ENCODE assay signal across 21 cellular contexts in the genomic region with DNA sequence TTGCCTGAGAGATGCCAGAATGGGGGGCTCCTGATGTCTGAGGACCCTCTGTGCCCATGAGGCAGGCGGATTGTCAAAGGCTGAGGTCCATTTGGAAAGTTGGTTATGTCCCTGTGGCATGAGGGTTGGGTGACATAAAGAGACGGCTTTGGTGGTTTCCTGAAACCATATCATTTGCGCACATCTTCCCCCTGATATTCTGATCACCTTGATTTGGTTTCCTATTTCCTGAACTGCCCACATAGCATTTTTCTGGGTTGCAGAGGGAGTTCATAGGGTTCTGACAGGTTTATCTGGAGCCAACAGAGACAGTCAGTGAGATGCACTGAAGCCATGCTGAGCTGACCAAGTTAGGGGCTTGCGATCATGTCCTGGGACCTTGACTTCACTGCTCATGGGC. TPM values are rescaled to one million over a fixed set of nuclear protein-coding genes. Genes with fewer than 3 reads are reported as not detected.
DNase-seq lines count a peak whose midpoint lies in the region; ATAC-seq, FAIRE-seq and TF ChIP-seq lines count a peak whose summit lies in the region.
"Had no signal": no experiment of that assay in that cellular context is flagged by ENCODE, and none has a peak within 500 bp of the region (broad histone marks: within the 10 kb centered on the region; RNA-seq: fewer than 3 reads in every experiment).

No MANE protein-coding gene starts in this region.

- no peak overlapping the region for H3K9ac ChIP-seq in HepG2 (ENCODE audit: insufficient read depth, low read depth, low read length)

- no TSS peak for BruUV-seq in HepG2 (replicated peaks; lab: Mats Ljungman, UMichigan)

- no peaks in the 10 kb centered on the region for H3K36me3 ChIP-seq in HepG2 (replicated peaks in 1 of 2; ENCODE audit: control insufficient read depth in 1 of 2, insufficient read depth in 2 of 2, low read length in 2 of 2)
- H3K36me3 ChIP-seq in right lobe of liver, result no peaks in the 10 kb centered on the region
- no peaks in the 10 kb centered on the region for H3K36me3 ChIP-seq in spleen

- H3K9me3 ChIP-seq in HepG2 (ENCODE audit: low read length), result no peaks in the 10 kb centered on the region
- no peaks in the 10 kb centered on the region for H3K9me3 ChIP-seq in right lobe of liver
- H3K9me3 ChIP-seq in spleen, result peaks cover 0 to 5% (median 0%) of the 10 kb centered on the region in 8 donors
- H3K9me3 ChIP-seq: Caco-2 had no signal

- peak overlapping the region; percentile 47 for H3K4me2 ChIP-seq in HepG2 (ENCODE audit: low read depth, low read length)

- no peaks in the 10 kb centered on the region for H3K79me2 ChIP-seq in HepG2 (ENCODE audit: insufficient read depth, low read length)

- H3K4me3 Mint-ChIP-seq in T-cell, result no peak overlapping the region
- H3K4me3 Mint-ChIP-seq: HFFc6 had no signal

- H4K20me1 ChIP-seq in HepG2 (ENCODE audit: insufficient read depth, low read length), result no peaks in the 10 kb centered on the region

- H3K27ac Mint-ChIP-seq in T-cell, result no peak overlapping the region
- H3K27ac Mint-ChIP-seq: HFFc6 had no signal

- no peaks in the 10 kb centered on the region for H3K9me3 Mint-ChIP-seq in T-cell
- H3K9me3 Mint-ChIP-seq: HFFc6 had no signal

- peaks cover 18 to 31% of the 10 kb centered on the region in 2 donors for H3K27me3 Mint-ChIP-seq in T-cell

- H3K27ac ChIP-seq in HepG2 (ENCODE audit: extremely low read length, insufficient read depth, low read length) (no peak overlapping the region), right lobe of liver (no peak overlapping the region), spleen (peak overlapping the region in 7 of 8 donors; percentile 61 to 91 (median 76)), substantia nigra (ENCODE audit: low read depth, low read length, poor library complexity, severe bottlenecking) (no peak overlapping the region)

- DNase-seq in HepG2 (ENCODE audit: low spot score) (no peak), right lobe of liver (no peak), T-cell (no peak), epithelial cell of esophagus (ENCODE audit: low read depth) (no peak), spleen (no peak), substantia nigra (lab: John Stamatoyannopoulos, UW) (no peak)
- DNase-seq: C1 segment of cervical spinal cord, Caco-2, HFFc6, NCI-H146, NCI-H2081, NCI-H748 treated with DMSO at 0.1 percent for 48 hours, OCI-M1, SIG-M5 had no signal

- no peak for ATAC-seq in HepG2
- ATAC-seq in right lobe of liver, result no peak
- peak in 3 of 4 experiments; percentile 32 to 68 (median 39) for ATAC-seq in T-cell (replicated peaks in 1 of 4)
- no peak for ATAC-seq in HG03354 (IDR thresholded peaks at IDR 0.05; ENCODE audit: poor library complexity, severe bottlenecking, unreplicated experiment)
- no peak for ATAC-seq in GM19395 (IDR thresholded peaks at IDR 0.05; ENCODE audit: unreplicated experiment)
- ATAC-seq: K562 had no signal

- CTCF ChIA-PET in HepG2 (lab: Yijun Ruan, JAX; ENCODE audit: low intra/inter-chr PET ratio, low total read pairs) (no interaction called here), T-cell (lab: Charles Lee) (no interaction called here)

- POLR2A ChIA-PET in HepG2 (lab: Yijun Ruan, JAX), result interaction anchor here (1.2 to 1.6 kb wide), 2 partner anchors 23 to 30 kb away, joined by 4 to 5 read pairs; a partner anchor contains a TSS
- POLR2A ChIA-PET in T-cell (lab: Charles Lee), result no interaction called here

- H3K36me3 Mint-ChIP-seq in T-cell, result no peaks in the 10 kb centered on the region

- intact Hi-C loops in HepG2 (cut with micrococcal nuclease; ENCODE audit: unreplicated experiment), result loop anchor here (5.0 kb wide), 1 partner anchor 34 kb away; no protein-coding TSS in a partner anchor
- intact Hi-C loops in right lobe of liver (cut with DNase I), result loop anchor here in 1 of 2 donors (10.0 kb wide), 1 partner anchor 61 kb away; no protein-coding TSS in a partner anchor
- intact Hi-C loops in spleen (cut with DNase I; ENCODE audit: low total_unique reads), result loop anchor here (5.0 kb wide), 1 partner anchor 334 kb away; no protein-coding TSS in a partner anchor

- peaks cover 7 to 16% (median 16%) of the 10 kb centered on the region in 3 donors for H3K4me1 Mint-ChIP-seq in T-cell

- no peak for TF ChIP-seq POLR2A in HepG2 (IDR thresholded peaks at IDR 0.05; ENCODE audit: insufficient read depth in 1 of 2, low read depth in 2 of 2, low read length in 2 of 2)
- TF ChIP-seq POLR2A in right lobe of liver (IDR thresholded peaks at IDR 0.05), result no peak
- no peak for TF ChIP-seq POLR2A in spleen (IDR thresholded peaks at IDR 0.05)

- WGBS in HepG2 (ENCODE audit: low lambda C conversion rate), result 90% methylated on average over 4 of the region's 4 CpGs
- WGBS in right lobe of liver (ENCODE audit: insufficient coverage, low coverage, low lambda C conversion rate, missing lambda C conversion rate), result 60% methylated on average over 4 of the region's 4 CpGs
- WGBS in spleen, 5 donors, result 33 to 39% (median 38%) methylated on average over 4 of the region's 4 CpGs

- TF ChIP-seq RAD21 in HepG2 (CRISPR knock-in tag; IDR thresholded peaks at IDR 0.05), result no peak

- H3K27me3 ChIP-seq in HepG2 (ENCODE audit: control insufficient read depth in 1 of 2, insufficient read depth in 2 of 2, low read length in 2 of 2) (no peaks in the 10 kb centered on the region), right lobe of liver (no peaks in the 10 kb centered on the region), spleen (replicated peaks in 1 of 7) (peaks cover 0 to 38% (median 3%) of the 10 kb centered on the region in 7 donors)

- no peak overlapping the region for H2AFZ ChIP-seq in HepG2 (ENCODE audit: low read length)

- TF ChIP-seq EP300 in HepG2 (IDR thresholded peaks at IDR 0.05; ENCODE audit: low read depth in 2 of 2, low read length in 2 of 2) (no peak), HepG2 (CRISPR knock-in tag; IDR thresholded peaks at IDR 0.05; ENCODE audit: borderline replicate concordance) (no peak)

- FAIRE-seq in HepG2 (lab: Jason Lieb, UNC), result no peak
- FAIRE-seq: A204.1, H54, K562 had no signal

- H3K4me1 ChIP-seq in HepG2 (ENCODE audit: insufficient read depth, low read length), result peaks cover 60% of the 10 kb centered on the region
- peaks cover 0 to 24% (median 4%) of the 10 kb centered on the region in 4 donors for H3K4me1 ChIP-seq in right lobe of liver
- peaks cover 0 to 19% (median 9%) of the 10 kb centered on the region in 6 donors for H3K4me1 ChIP-seq in spleen
- H3K4me1 ChIP-seq: Caco-2 had no signal

- no peak for TF ChIP-seq CTCF in HepG2 (CRISPR knock-in tag; IDR thresholded peaks at IDR 0.05)
- no peak for TF ChIP-seq CTCF in right lobe of liver (IDR thresholded peaks at IDR 0.05)
- TF ChIP-seq CTCF in epithelial cell of esophagus (IDR thresholded peaks at IDR 0.05; ENCODE audit: insufficient read depth, low read depth, low read length, missing control alignments), result no peak
- no peak for TF ChIP-seq CTCF in spleen (IDR thresholded peaks at IDR 0.05 in 8 of 11, conservative IDR thresholded peaks at IDR 0.05 in 3 of 11)

- H3K4me3 ChIP-seq in HepG2 (replicated peaks in 1 of 3; ENCODE audit: insufficient read depth in 1 of 3, low read depth in 2 of 3, low read length in 3 of 3) (no peak overlapping the region; a peak in 1 of 6 replicates), right lobe of liver (no peak overlapping the region), epithelial cell of esophagus (ENCODE audit: low read length) (peak overlapping the region; percentile 19), spleen (peak overlapping the region in 3 of 8 donors; percentile 19 to 56 (median 25))
- H3K4me3 ChIP-seq: K562 had no signal

- in situ Hi-C loops in HepG2 (cut with HindIII; ENCODE audit: extremely low pct_ligation_motif_present, low pct_unique_long_range_greater_than_20kb), result loop anchor here (5.0 kb wide), 1 partner anchor 34 kb away; no protein-coding TSS in a partner anchor

RNA-seq across cellular contexts. Expression of a gene that starts 15.7 kb away (rescaled TPM):
- total RNA-seq in HepG2 (2016; rRNA removed; fragmentation: Illumina TruSeq; extraction: Trizol), result not detected in 2 replicates
- total RNA-seq in HepG2 (2016; cell fraction: cytosol; rRNA removed; fragmentation: Illumina TruSeq; extraction: Trizol; ENCODE audit: low read depth), result 0.20 and 0.26 TPM in 2 replicates
- not detected in 2 replicates for total RNA-seq in HepG2 (2016; cell fraction: insoluble cytoplasmic fraction; rRNA removed; fragmentation: Illumina TruSeq; extraction: Trizol)
- total RNA-seq in HepG2 (2016; cell fraction: membrane; rRNA removed; fragmentation: Illumina TruSeq; extraction: Trizol), result 0.06 and 0.07 TPM in 2 replicates
- not detected in 2 replicates for total RNA-seq in HepG2 (2016; cell fraction: nucleus; rRNA removed; fragmentation: Illumina TruSeq; extraction: Trizol)
- polyA plus RNA-seq in HepG2 (2011; rRNA removed), result 0.04 TPM in 1 of 2 replicates, not detected in the other
- polyA plus RNA-seq in HepG2 (2011; cell fraction: cytosol; rRNA removed), result not detected in 2 replicates
- polyA plus RNA-seq in HepG2 (2011; cell fraction: nucleus; rRNA removed), result not detected in 2 replicates
- not detected in 2 replicates for polyA plus RNA-seq in HepG2 (2012)
- polyA plus RNA-seq in HepG2 (2016; cell fraction: cytosol; fragmentation: Illumina TruSeq; extraction: Trizol; ENCODE audit: low read depth), result 0.08 and 0.11 TPM in 2 replicates
- polyA plus RNA-seq in HepG2 (2016; cell fraction: insoluble cytoplasmic fraction; fragmentation: Illumina TruSeq; extraction: Trizol; ENCODE audit: low read depth), result not detected in 2 replicates
- polyA plus RNA-seq in HepG2 (2016; cell fraction: membrane; fragmentation: Illumina TruSeq; extraction: Trizol; ENCODE audit: low read depth), result not detected in 2 replicates
- polyA plus RNA-seq in HepG2 (2016; cell fraction: nucleus; fragmentation: Illumina TruSeq; extraction: Trizol; ENCODE audit: insufficient read depth, low read depth), result not detected in 2 replicates
- polyA minus RNA-seq in HepG2 (2011; rRNA and poly(A)+ RNA removed; ENCODE audit: low replicate concordance), result not detected in 2 replicates
- not detected in 2 replicates for polyA minus RNA-seq in HepG2 (2011; cell fraction: cytosol; rRNA and poly(A)+ RNA removed)
- not detected in 2 replicates for polyA minus RNA-seq in HepG2 (2011; cell fraction: nucleus; rRNA and poly(A)+ RNA removed)
- not detected for total RNA-seq in right lobe of liver
- total RNA-seq in T-cell, result 1 to 10 TPM in 2 of 5 donors, under 1 TPM in 2, not detected in 1; 0.09 to 1.6 (median 0.57) TPM
- not detected for total RNA-seq in spleen
- under 1 TPM in 2 of 3 donors, not detected in 1; 0.03 to 0.05 TPM for polyA plus RNA-seq in spleen
- total RNA-seq: Caco-2, HFFc6, K562, NCI-H460, RPMI7951 had no signal
- polyA plus RNA-seq: K562 had no signal

RNA-seq across cellular contexts. Expression of a gene that starts 22.4 kb away (rescaled TPM):
- total RNA-seq in HepG2 (2016; rRNA removed; fragmentation: Illumina TruSeq; extraction: Trizol) (47.8 and 59.8 TPM in 2 replicates), right lobe of liver (10 to 100 TPM; 22.2 to 34.9 (median 28.4) TPM), T-cell (100 to 1,000 TPM in 2 of 5 donors, 10 to 100 TPM in 3; 83.4 to 241 (median 99.0) TPM), spleen (100 to 1,000 TPM in 3 of 7 donors, 10 to 100 TPM in 4; 67.7 to 141 (median 90.5) TPM)
- total RNA-seq in HepG2 (2016; cell fraction: cytosol; rRNA removed; fragmentation: Illumina TruSeq; extraction: Trizol; ENCODE audit: low read depth), result 23.8 and 26.3 TPM in 2 replicates
- 40.4 and 58.0 TPM in 2 replicates for total RNA-seq in HepG2 (2016; cell fraction: insoluble cytoplasmic fraction; rRNA removed; fragmentation: Illumina TruSeq; extraction: Trizol)
- total RNA-seq in HepG2 (2016; cell fraction: membrane; rRNA removed; fragmentation: Illumina TruSeq; extraction: Trizol), result 38.8 and 39.0 TPM in 2 replicates
- total RNA-seq in HepG2 (2016; cell fraction: nucleus; rRNA removed; fragmentation: Illumina TruSeq; extraction: Trizol), result 76.2 and 88.4 TPM in 2 replicates
- polyA plus RNA-seq in HepG2 (2011; rRNA removed) (119 and 153 TPM in 2 replicates), spleen (10 to 100 TPM; 11.6 to 26.0 (median 13.6) TPM)
- polyA plus RNA-seq in HepG2 (2011; cell fraction: cytosol; rRNA removed), result 90.0 and 106 TPM in 2 replicates
- polyA plus RNA-seq in HepG2 (2011; cell fraction: nucleus; rRNA removed), result 348 and 472 TPM in 2 replicates
- 71.7 and 87.0 TPM in 2 replicates for polyA plus RNA-seq in HepG2 (2012)
- polyA plus RNA-seq in HepG2 (2016; cell fraction: cytosol; fragmentation: Illumina TruSeq; extraction: Trizol; ENCODE audit: low read depth), result 9.5 and 11.4 TPM in 2 replicates
- polyA plus RNA-seq in HepG2 (2016; cell fraction: insoluble cytoplasmic fraction; fragmentation: Illumina TruSeq; extraction: Trizol; ENCODE audit: low read depth), result 50.5 and 54.1 TPM in 2 replicates
- polyA plus RNA-seq in HepG2 (2016; cell fraction: membrane; fragmentation: Illumina TruSeq; extraction: Trizol; ENCODE audit: low read depth), result 25.5 and 26.4 TPM in 2 replicates
- polyA plus RNA-seq in HepG2 (2016; cell fraction: nucleus; fragmentation: Illumina TruSeq; extraction: Trizol; ENCODE audit: insufficient read depth, low read depth), result 93.0 and 99.2 TPM in 2 replicates
- 50.7 and 124 TPM in 2 replicates for polyA minus RNA-seq in HepG2 (2011; rRNA and poly(A)+ RNA removed; ENCODE audit: low replicate concordance)
- polyA minus RNA-seq in HepG2 (2011; cell fraction: cytosol; rRNA and poly(A)+ RNA removed), result 38.6 and 48.1 TPM in 2 replicates
- 217 and 240 TPM in 2 replicates for polyA minus RNA-seq in HepG2 (2011; cell fraction: nucleus; rRNA and poly(A)+ RNA removed)

RNA-seq across cellular contexts. Expression of a gene that starts 30.3 kb away (rescaled TPM):
- total RNA-seq in HepG2 (2016; rRNA removed; fragmentation: Illumina TruSeq; extraction: Trizol) (2,817 and 3,645 TPM in 2 replicates), right lobe of liver (1,000 to 10,000 TPM in 2 of 6 experiments, 100 to 1,000 TPM in 4; 467 to 1,753 (median 509) TPM), T-cell (1,000 to 10,000 TPM; 2,515 to 2,978 (median 2,612) TPM), spleen (1,000 to 10,000 TPM; 1,067 to 3,608 (median 1,651) TPM)
- 4,334 and 5,043 TPM in 2 replicates for total RNA-seq in HepG2 (2016; cell fraction: cytosol; rRNA removed; fragmentation: Illumina TruSeq; extraction: Trizol; ENCODE audit: low read depth)
- total RNA-seq in HepG2 (2016; cell fraction: insoluble cytoplasmic fraction; rRNA removed; fragmentation: Illumina TruSeq; extraction: Trizol), result 2,923 and 3,794 TPM in 2 replicates
- total RNA-seq in HepG2 (2016; cell fraction: membrane; rRNA removed; fragmentation: Illumina TruSeq; extraction: Trizol), result 6,387 and 7,049 TPM in 2 replicates
- total RNA-seq in HepG2 (2016; cell fraction: nucleus; rRNA removed; fragmentation: Illumina TruSeq; extraction: Trizol), result 834 and 897 TPM in 2 replicates
- polyA plus RNA-seq in HepG2 (2011; rRNA removed) (3,026 and 3,529 TPM in 2 replicates), spleen (1,000 to 10,000 TPM; 5,013 to 7,063 (median 6,510) TPM)
- polyA plus RNA-seq in HepG2 (2011; cell fraction: cytosol; rRNA removed), result 2,378 and 3,844 TPM in 2 replicates
- 542 and 966 TPM in 2 replicates for polyA plus RNA-seq in HepG2 (2011; cell fraction: nucleus; rRNA removed)
- polyA plus RNA-seq in HepG2 (2012), result 4,466 and 4,951 TPM in 2 replicates
- 4,868 and 4,969 TPM in 2 replicates for polyA plus RNA-seq in HepG2 (2016; cell fraction: cytosol; fragmentation: Illumina TruSeq; extraction: Trizol; ENCODE audit: low read depth)
- 3,325 and 3,753 TPM in 2 replicates for polyA plus RNA-seq in HepG2 (2016; cell fraction: insoluble cytoplasmic fraction; fragmentation: Illumina TruSeq; extraction: Trizol; ENCODE audit: low read depth)
- 5,785 and 5,833 TPM in 2 replicates for polyA plus RNA-seq in HepG2 (2016; cell fraction: membrane; fragmentation: Illumina TruSeq; extraction: Trizol; ENCODE audit: low read depth)
- polyA plus RNA-seq in HepG2 (2016; cell fraction: nucleus; fragmentation: Illumina TruSeq; extraction: Trizol; ENCODE audit: insufficient read depth, low read depth), result 1,493 and 1,589 TPM in 2 replicates
- polyA minus RNA-seq in HepG2 (2011; rRNA and poly(A)+ RNA removed; ENCODE audit: low replicate concordance), result 260 and 659 TPM in 2 replicates
- polyA minus RNA-seq in HepG2 (2011; cell fraction: cytosol; rRNA and poly(A)+ RNA removed), result 471 and 569 TPM in 2 replicates
- 235 and 442 TPM in 2 replicates for polyA minus RNA-seq in HepG2 (2011; cell fraction: nucleus; rRNA and poly(A)+ RNA removed)

Comparison
In these comparisons a context has a peak if more than half of its experiments do, and no peak if none do; other contexts are left out.
1. ATAC-seq: peak in T-cell (3 of 4); none in HepG2 (single experiment), right lobe of liver (0 of 4), HG03354 (single experiment) and GM19395 (single experiment).
2. H3K27ac ChIP-seq: peak in spleen (7 of 8); none in HepG2 (single experiment), right lobe of liver (0 of 3) and substantia nigra (single experiment).